ENCODE assay signal across 8 cellular contexts in genomic region chr6:34696189-34696738, GRCh38. TPM values are rescaled to one million over a fixed set of nuclear protein-coding genes. Genes with fewer than 3 reads are reported as not detected.
DNase-seq lines count a peak whose midpoint lies in the region; ATAC-seq and TF ChIP-seq lines count a peak whose summit lies in the region.

No MANE protein-coding gene starts in this region.

- TF ChIP-seq CTCF in AG10803 (conservative IDR thresholded peaks at IDR 0.05; ENCODE audit: low read length) (no peak), WERI-Rb-1 (IDR thresholded peaks at IDR 0.05; ENCODE audit: low read depth, low read length) (no peak), fibroblast of villous mesenchyme (IDR thresholded peaks at IDR 0.05; ENCODE audit: insufficient read depth, low read depth, low read length) (no peak), omental fat pad (IDR thresholded peaks at IDR 0.05) (no peak)

- DNase-seq in AG10803 (ENCODE audit: low read depth) (peak; percentile 43), WERI-Rb-1 (no peak), fibroblast of villous mesenchyme (ENCODE audit: low read depth) (peak; percentile 47), omental fat pad (ENCODE audit: low spot score) (no peak), CD1c-positive myeloid dendritic cell (ENCODE audit: extremely low spot score) (no peak), HuH-7 (ENCODE audit: low spot score) (no peak)

- H3K4me3 ChIP-seq in AG10803 (ENCODE audit: low read length), result peak overlapping the region; percentile 93
- H3K4me3 ChIP-seq in WERI-Rb-1 (ENCODE audit: low read depth, low read length), result peak overlapping the region; percentile 98
- peak overlapping the region; percentile 98 for H3K4me3 ChIP-seq in fibroblast of villous mesenchyme (ENCODE audit: low read depth, low read length)

- ATAC-seq in GM19023 (IDR thresholded peaks at IDR 0.05; ENCODE audit: unreplicated experiment) (peak; percentile 15), HG03159 (IDR thresholded peaks at IDR 0.05; ENCODE audit: unreplicated experiment) (peak; percentile 21), omental fat pad (ENCODE audit: low FRiP score) (peak; percentile 24)

- peaks cover 31% of the 10 kb centered on the region for H3K36me3 ChIP-seq in WERI-Rb-1

- no peaks in the 10 kb centered on the region for H3K27me3 ChIP-seq in WERI-Rb-1 (ENCODE audit: insufficient read depth, low read depth, severe bottlenecking)

- peak overlapping the region; percentile 83 for H3K27ac ChIP-seq in WERI-Rb-1

- no peaks in the 10 kb centered on the region for H3K9me3 ChIP-seq in WERI-Rb-1 (ENCODE audit: severe bottlenecking)

RNA-seq across cellular contexts. Expression of gene ILRUN, which starts 0.3 kb away (rescaled TPM):
- total RNA-seq in fibroblast of villous mesenchyme, result 42.2 and 58.3 TPM in 2 replicates
- total RNA-seq in omental fat pad, result 10 to 100 TPM; 77.5 to 84.1 (median 80.1) TPM

Comparison
In these comparisons a context has a peak if more than half of its experiments do, and no peak if none do; other contexts are left out.
1. DNase-seq: peak in AG10803 (single experiment) and fibroblast of villous mesenchyme (single experiment); none in WERI-Rb-1 (single experiment), omental fat pad (single experiment), CD1c-positive myeloid dendritic cell (single experiment) and HuH-7 (single experiment).
2. Peak in every context shown above with its lines, with median percentiles within 50 percentile points of each other: H3K4me3 ChIP-seq and ATAC-seq.